8 cellular contexts compared by ENCODE assay signal in the genomic region with DNA sequence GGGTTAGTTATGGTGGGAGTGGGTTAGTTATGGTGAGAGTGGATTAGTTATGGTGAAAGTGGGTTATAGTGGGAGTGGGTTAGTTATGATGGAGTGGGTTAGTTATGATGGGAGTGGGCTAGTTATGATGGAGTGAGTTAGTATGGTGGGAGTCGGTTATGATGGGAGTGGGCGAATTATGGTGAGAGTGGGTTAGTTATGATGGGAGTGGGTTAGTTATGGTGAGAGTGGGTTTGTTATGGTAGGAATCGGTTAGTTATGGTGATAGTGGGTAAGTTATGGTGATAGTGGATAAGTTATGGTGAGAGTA.
"Had no signal": no experiment of that assay in that cellular context is flagged by ENCODE, and none has a peak within 500 bp of the region (broad histone marks: within the 10 kb centered on the region; RNA-seq: fewer than 3 reads in every experiment).

No MANE protein-coding gene starts in this region.

- H3K36me3 Mint-ChIP-seq: IgD-negative memory B cell had no signal

- H3K4me3 ChIP-seq: GM23248 had no signal

- H3K4me3 Mint-ChIP-seq: H9, HFFc6, IgD-negative memory B cell had no signal

- FAIRE-seq: H54 had no signal

- H3K27ac ChIP-seq: GM23248 had no signal

- DNase-seq: GM23248, GOT3, H9, HCEC 1CT, HFFc6, KG1 had no signal

- H3K9me3 Mint-ChIP-seq: HFFc6 had no signal

- H3K9ac ChIP-seq: GM23248 had no signal

- H3K27ac Mint-ChIP-seq: H9, HFFc6 had no signal

- H2AFZ ChIP-seq: GM23248 had no signal
